In the genomic region with DNA sequence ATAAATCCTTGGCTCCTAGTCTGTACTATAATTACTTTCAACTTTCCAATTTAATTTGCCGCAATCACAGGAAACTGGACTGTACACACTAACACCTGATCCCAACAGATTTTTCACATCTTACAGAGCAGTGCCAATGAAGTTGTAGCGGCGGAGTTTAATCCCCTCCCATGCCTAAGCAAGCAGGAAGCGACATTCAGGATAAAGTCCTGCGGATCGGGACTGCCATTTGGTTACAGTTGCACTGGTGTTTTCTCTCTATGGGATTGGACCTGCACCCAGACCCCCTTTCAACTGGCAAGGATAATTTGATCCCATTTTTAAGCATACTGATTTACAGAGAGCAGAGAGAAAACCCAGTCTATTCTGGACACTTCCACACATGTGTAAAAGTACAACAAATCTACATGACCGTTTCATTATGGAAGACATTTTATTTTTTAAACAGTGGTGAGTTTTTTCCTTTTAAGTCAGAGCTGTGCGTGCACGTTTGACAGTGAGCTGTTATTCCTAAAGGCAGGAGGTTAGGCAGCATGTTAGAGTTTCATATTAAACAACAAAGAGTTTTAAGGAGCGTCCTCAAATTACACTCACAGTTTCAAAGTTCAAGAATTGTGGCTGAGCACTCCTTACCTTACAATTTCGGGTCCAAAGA, we compare ENCODE assay signal across 9 cellular contexts.
DNase-seq lines count a peak whose midpoint lies in the region; ATAC-seq and TF ChIP-seq lines count a peak whose summit lies in the region.
"Had no signal": no experiment of that assay in that cellular context is flagged by ENCODE, and none has a peak within 500 bp of the region (broad histone marks: within the 10 kb centered on the region; RNA-seq: fewer than 3 reads in every experiment).

No MANE protein-coding gene starts in this region.

- POLR2A ChIA-PET in A673 (lab: Charles Lee; ENCODE audit: low non-redundant PET) = no interaction called here

- DNase-seq in A673 (ENCODE audit: low spot score) (no peak), chondrocyte (ENCODE audit: low spot score) (no peak), SIG-M5 (lab: John Stamatoyannopoulos, UW) (no peak), NCI-H2196 treated with DMSO at 0.1 percent for 48 hours (lab: John Stamatoyannopoulos, UW; ENCODE audit: unreplicated experiment) (no peak)
- no peak for DNase-seq in stimulated activated CD4-positive, alpha-beta T cell treated with anti-CD3 and anti-CD28 coated beads, Interleukin-2, amount 100 ng/mL, for 48 hours

- TF ChIP-seq CTCF in A673 (conservative IDR thresholded peaks at IDR 0.05; ENCODE audit: low read depth, low read length) (no peak), Loucy (conservative IDR thresholded peaks at IDR 0.05; ENCODE audit: low read length) (no peak), chondrocyte (IDR thresholded peaks at IDR 0.05) (no peak)

- H2AFZ ChIP-seq in Loucy (ENCODE audit: low read length) = peak overlapping the region; percentile 70

- intact Hi-C loops in A673 (cut with micrococcal nuclease; ENCODE audit: unreplicated experiment) = no loop called here

- no TSS peak for BruUV-seq in A673 (replicated peaks; lab: Mats Ljungman, UMichigan)

- no peak for ATAC-seq in HG02763 (IDR thresholded peaks at IDR 0.05; ENCODE audit: unreplicated experiment)

- no peaks in the 10 kb centered on the region for H3K36me3 Mint-ChIP-seq in chondrocyte (ENCODE audit: low read depth)

- CTCF ChIA-PET in A673 (lab: Charles Lee) = no interaction called here

- H3K4me3 ChIP-seq in A673 (ENCODE audit: low read depth, low read length, poor library complexity, severe bottlenecking) (peak overlapping the region; percentile 11), Loucy (ENCODE audit: low read length, poor library complexity, severe bottlenecking) (peak overlapping the region; percentile 41), mucosa of rectum (ENCODE audit: low read length in 2 of 2) (peak overlapping the region; percentile 69 to 86)

- H3K9me3 ChIP-seq in A673 (ENCODE audit: low read depth, low read length, poor library complexity, severe bottlenecking) (no peaks in the 10 kb centered on the region), Loucy (ENCODE audit: insufficient read depth, low read depth, low read length) (no peaks in the 10 kb centered on the region), mucosa of rectum (ENCODE audit: control insufficient read depth in 2 of 2, low read length in 2 of 2) (no peaks in the 10 kb centered on the region)

- H3K9ac ChIP-seq in Loucy (ENCODE audit: low read depth, low read length, poor library complexity, severe bottlenecking) (no peak overlapping the region), mucosa of rectum (ENCODE audit: low read depth in 1 of 2, low read length in 2 of 2) (peak overlapping the region; percentile 27 to 45)
- H3K9ac ChIP-seq: KMS-11 had no signal

- peak overlapping the region; percentile 62 for H3K4me2 ChIP-seq in Loucy (ENCODE audit: low read depth, low read length, poor library complexity, severe bottlenecking)
- H3K4me2 ChIP-seq: KMS-11 had no signal

- H3K4me1 ChIP-seq in A673 (ENCODE audit: insufficient read depth, low read length, poor library complexity, severe bottlenecking) (no peaks in the 10 kb centered on the region), Loucy (ENCODE audit: insufficient read depth, low read length, poor library complexity, severe bottlenecking) (no peaks in the 10 kb centered on the region), mucosa of rectum (ENCODE audit: control insufficient read depth in 2 of 2, insufficient read depth in 2 of 2, low read length in 2 of 2) (peaks cover 0 to 22% of the 10 kb centered on the region in 2 donors)

- no peaks in the 10 kb centered on the region for H3K9me2 ChIP-seq in Loucy (replicated peaks; ENCODE audit: low read depth, low read length)

- no peaks in the 10 kb centered on the region for H3K79me2 ChIP-seq in Loucy (ENCODE audit: insufficient read depth, low read length)

- H3K4me1 Mint-ChIP-seq in chondrocyte (ENCODE audit: low read depth) = peaks cover 10% of the 10 kb centered on the region

- peak overlapping the region; percentile 61 for H3K4me3 Mint-ChIP-seq in chondrocyte (ENCODE audit: unreplicated experiment)

- H3K27me3 Mint-ChIP-seq in chondrocyte (ENCODE audit: low read depth) = no peaks in the 10 kb centered on the region

- no peaks in the 10 kb centered on the region for H4K20me1 ChIP-seq in Loucy (ENCODE audit: insufficient read depth, low read length, poor library complexity, severe bottlenecking)

- H3F3A ChIP-seq in Loucy (ENCODE audit: low read depth) = no peaks in the 10 kb centered on the region

- H3K9me3 Mint-ChIP-seq in chondrocyte (ENCODE audit: low read depth) = no peaks in the 10 kb centered on the region

- H3K27ac Mint-ChIP-seq in chondrocyte (ENCODE audit: unreplicated experiment) = no peak overlapping the region

- H3K27ac ChIP-seq in A673 (ENCODE audit: low read depth, low read length, poor library complexity, severe bottlenecking) (no peak overlapping the region), mucosa of rectum (ENCODE audit: low read depth in 2 of 2, low read length in 2 of 2) (peak overlapping the region; percentile 65 to 73)
- H3K27ac ChIP-seq: KMS-11 had no signal

- H3K36me3 ChIP-seq in A673 (ENCODE audit: insufficient read depth, low read length, poor library complexity, severe bottlenecking) = no peaks in the 10 kb centered on the region
- no peaks in the 10 kb centered on the region for H3K36me3 ChIP-seq in Loucy (ENCODE audit: insufficient read depth, low read length)
- no peaks in the 10 kb centered on the region for H3K36me3 ChIP-seq in mucosa of rectum (ENCODE audit: control insufficient read depth in 2 of 2, insufficient read depth in 2 of 2, low read length in 2 of 2)

- H3K27me3 ChIP-seq in A673 (replicated peaks; ENCODE audit: insufficient read depth, low read depth, low read length, poor library complexity) (no peaks in the 10 kb centered on the region), Loucy (ENCODE audit: insufficient read depth, low read length, poor library complexity, severe bottlenecking) (no peaks in the 10 kb centered on the region), mucosa of rectum (ENCODE audit: control insufficient read depth in 2 of 2, insufficient read depth in 2 of 2, low read length in 2 of 2) (no peaks in the 10 kb centered on the region)

Comparison
In these comparisons a context has a peak if more than half of its experiments do, and no peak if none do; other contexts are left out.
1. H3K4me3 ChIP-seq: peak in every context shown above with its lines; median percentile 78 in mucosa of rectum; 41 in Loucy; 11 in A673.